3 cellular contexts compared by ENCODE assay signal in genomic region chr14:93540235-93540634, GRCh38.
TF ChIP-seq lines count a peak whose summit lies in the region.

No MANE protein-coding gene starts in this region.

TF ChIP-seq in HepG2, 621 proteins besides CTCF, POLR2A, EP300 and RAD21:
- TF ChIP-seq KDM6A (CRISPR knock-in tag; IDR thresholded peaks at IDR 0.05; ENCODE audit: low read depth), result no peak
- no peak for TF ChIP-seq KLF16 (CRISPR knock-in tag; IDR thresholded peaks at IDR 0.05)
- no peak for TF ChIP-seq PATZ1 (CRISPR knock-in tag; IDR thresholded peaks at IDR 0.05)
- TF ChIP-seq ZNF367 (CRISPR knock-in tag; IDR thresholded peaks at IDR 0.05; ENCODE audit: borderline replicate concordance), result no peak
- TF ChIP-seq SIX1 (CRISPR knock-in tag; IDR thresholded peaks at IDR 0.05; ENCODE audit: borderline replicate concordance), result no peak
- TF ChIP-seq ZNF142 (CRISPR knock-in tag; IDR thresholded peaks at IDR 0.05), result no peak
- no peak for TF ChIP-seq SAFB2 (CRISPR knock-in tag; IDR thresholded peaks at IDR 0.05; ENCODE audit: borderline replicate concordance, low read depth)
- TF ChIP-seq ZNF629 (CRISPR knock-in tag; conservative IDR thresholded peaks at IDR 0.05), result peak; percentile 67

TF ChIP-seq in GM12878, 131 proteins besides CTCF, POLR2A, EP300 and RAD21:
- TF ChIP-seq RELB (IDR thresholded peaks at IDR 0.05; ENCODE audit: low read depth), result no peak
- TF ChIP-seq RELA (IDR thresholded peaks at IDR 0.05; ENCODE audit: borderline replicate concordance, partially characterized antibody), result no peak
- TF ChIP-seq SIN3A (IDR thresholded peaks at IDR 0.05; ENCODE audit: low read depth, low read length), result no peak
- no peak for TF ChIP-seq TAF1 (IDR thresholded peaks at IDR 0.05; ENCODE audit: borderline replicate concordance, low read depth, low read length)

TF ChIP-seq in H1, 55 proteins besides CTCF, POLR2A, EP300 and RAD21:
- TF ChIP-seq KDM1A (IDR thresholded peaks at IDR 0.05; ENCODE audit: borderline replicate concordance, low read length), result peak; percentile 75; the same call in 1 of the 2 replicates
- no peak for TF ChIP-seq USF2 (IDR thresholded peaks at IDR 0.05; ENCODE audit: low read length)
